ENCODE assay signal across 10 cellular contexts in genomic region chr9:121692606-121693505, GRCh38. TPM values are rescaled to one million over a fixed set of nuclear protein-coding genes. Genes with fewer than 3 reads are reported as not detected.
DNase-seq lines count a peak whose midpoint lies in the region; ATAC-seq, FAIRE-seq and TF ChIP-seq lines count a peak whose summit lies in the region.
"Had no signal": no experiment of that assay in that cellular context is flagged by ENCODE, and none has a peak within 500 bp of the region (broad histone marks: within the 10 kb centered on the region; RNA-seq: fewer than 3 reads in every experiment).

No MANE protein-coding gene starts in this region.

- ATAC-seq in HG03025 (IDR thresholded peaks at IDR 0.05; ENCODE audit: low FRiP score, unreplicated experiment): no peak

- no peak overlapping the region for H2AK5ac ChIP-seq in H1 (ENCODE audit: low read depth, low read length)

- no peaks in the 10 kb centered on the region for H3K9me3 ChIP-seq in H1 (ENCODE audit: insufficient read depth in 2 of 2, low read depth in 1 of 2, low read length in 1 of 2)

- no peak overlapping the region for H4K8ac ChIP-seq in H1 (ENCODE audit: extremely low read depth, insufficient read depth, low read length)

- no peak overlapping the region for H2BK120ac ChIP-seq in H1 (replicated peaks; ENCODE audit: low read depth, low read length)

- no peak overlapping the region for H2AFZ ChIP-seq in H1 (ENCODE audit: low read length)

- peaks cover 23 to 41% of the 10 kb centered on the region in 2 experiments for H4K20me1 ChIP-seq in H1 (replicated peaks in 1 of 2; ENCODE audit: control insufficient read depth in 1 of 2, insufficient read depth in 2 of 2, low read length in 2 of 2)

- no peaks in the 10 kb centered on the region; a peak in 1 of 8 replicates for H3K36me3 ChIP-seq in H1 (ENCODE audit: control insufficient read depth in 2 of 4, insufficient read depth in 4 of 4, low read length in 3 of 4)

- H3K4me2 ChIP-seq in H1 (ENCODE audit: insufficient read depth in 1 of 2, low read depth in 2 of 2, low read length in 2 of 2): no peak overlapping the region

- no peak overlapping the region for H2BK20ac ChIP-seq in H1 (ENCODE audit: low read length)

- H2BK12ac ChIP-seq in H1 (ENCODE audit: low read depth, low read length): no peak overlapping the region

- TF ChIP-seq EP300 in H1 (IDR thresholded peaks at IDR 0.05; ENCODE audit: borderline replicate concordance in 1 of 2, low read depth in 2 of 2, low read length in 2 of 2): no peak

- H2BK15ac ChIP-seq in H1 (ENCODE audit: low read length): no peak overlapping the region

- peaks cover 12 to 19% (median 14%) of the 10 kb centered on the region in 3 donors for H3K27me3 Mint-ChIP-seq in immature natural killer cell (ENCODE audit: low read depth in 3 of 3)

- H3K79me1 ChIP-seq in H1 (ENCODE audit: low read depth, low read length): peaks cover 9% of the 10 kb centered on the region

- CTCF ChIA-PET in H1 (lab: Charles Lee; ENCODE audit: partially characterized antibody): interaction anchor here (0.6 to 34.8 kb wide), 15 partner anchors 8 to 293 kb away, joined by 3 to 670 read pairs (median 5); no protein-coding TSS in a partner anchor

- H2BK5ac ChIP-seq in H1 (ENCODE audit: low read depth, low read length): no peak overlapping the region

- DNase-seq in AG10803 (ENCODE audit: low read depth) (peak; percentile 60), NAMALWA (ENCODE audit: low spot score) (peak; percentile 26), H1 (ENCODE audit: low read depth in 1 of 2, low spot score in 2 of 2) (no peak), mucosa of gallbladder (ENCODE audit: low spot score) (peak; percentile 32), NCI-H510A treated with DMSO at 0.1 percent for 48 hours (lab: John Stamatoyannopoulos, UW) (no peak), immature natural killer cell (no peak)
- no peak for DNase-seq in NK-92 treated with Interleukin-12 subunit alpha and Interleukin-12 subunit beta, amount 100 ng/mL, for 24 hours (lab: John Stamatoyannopoulos, UW)

- H3K4me1 ChIP-seq in H1 (replicated peaks in 1 of 4; ENCODE audit: control insufficient read depth in 3 of 4, insufficient read depth in 4 of 4, low read length in 3 of 4): peaks cover 2 to 8% (median 5%) of the 10 kb centered on the region in 4 experiments; a peak in 6 of 7 replicates

- no peak overlapping the region for H3K27ac ChIP-seq in H1 (ENCODE audit: low read depth, low read length)

- no peak for TF ChIP-seq RAD21 in H1 (IDR thresholded peaks at IDR 0.05 in 1 of 2, conservative IDR thresholded peaks at IDR 0.05 in 1 of 2; ENCODE audit: low read depth in 2 of 2, low read length in 2 of 2)

- H3K56ac ChIP-seq in H1 (replicated peaks; ENCODE audit: insufficient read length, low read depth, low read length): no peak overlapping the region

- H3K27me3 ChIP-seq in H1 (replicated peaks in 1 of 4; ENCODE audit: control insufficient read depth in 3 of 4, extremely low read depth in 1 of 4, insufficient read depth in 3 of 4, low read length in 3 of 4): no peaks in the 10 kb centered on the region; a peak in 3 of 7 replicates

- no peaks in the 10 kb centered on the region for H3K23me2 ChIP-seq in H1 (ENCODE audit: low read depth, low read length)

- no peak overlapping the region for H3K18ac ChIP-seq in H1 (ENCODE audit: extremely low read depth, low read length)

- H3K9me3 Mint-ChIP-seq in immature natural killer cell: no peaks in the 10 kb centered on the region
- H3K9me3 Mint-ChIP-seq: dendritic cell treated with granulocyte-macrophage colony-stimulating factor and Interleukin-4, amounts not matched to agents 40 ng/mL and 50 ng/mL, for 4 days had no signal

- H3K9ac ChIP-seq in H1 (replicated peaks in 1 of 4; ENCODE audit: extremely low read depth in 1 of 4, low read depth in 3 of 4, low read length in 3 of 4): no peak overlapping the region

- H4K91ac ChIP-seq in H1 (replicated peaks; ENCODE audit: insufficient read length, low read length): no peak overlapping the region

- H4K5ac ChIP-seq in H1 (ENCODE audit: insufficient read length, low read depth, low read length): no peak overlapping the region

- H3K4me3 Mint-ChIP-seq in immature natural killer cell: no peak overlapping the region
- H3K4me3 Mint-ChIP-seq: dendritic cell treated with granulocyte-macrophage colony-stimulating factor and Interleukin-4, amounts not matched to agents 40 ng/mL and 50 ng/mL, for 4 days had no signal

- H3K23ac ChIP-seq in H1 (ENCODE audit: insufficient read length): no peak overlapping the region

- no peaks in the 10 kb centered on the region; a peak in 1 of 4 replicates for H3K79me2 ChIP-seq in H1 (ENCODE audit: control insufficient read depth in 1 of 2, insufficient read depth in 2 of 2, low read length in 2 of 2)

- TF ChIP-seq POLR2A in H1 (IDR thresholded peaks at IDR 0.05; ENCODE audit: control extremely low read depth in 1 of 2, low read depth in 2 of 2, low read length in 2 of 2): no peak

- FAIRE-seq in H1 (lab: Jason Lieb, UNC): no peak
- FAIRE-seq: TTC549 had no signal

- POLR2A ChIA-PET in H1 (lab: Charles Lee; ENCODE audit: partially characterized antibody): interaction anchor here (0.9 kb wide), 1 partner anchor 22 kb away, joined by 3 read pairs; no protein-coding TSS in a partner anchor

- peaks cover 6 to 9% of the 10 kb centered on the region in 2 donors for H3K4me1 Mint-ChIP-seq in immature natural killer cell

- H3K4ac ChIP-seq in H1 (replicated peaks; ENCODE audit: insufficient read length, low read depth, low read length): no peak overlapping the region

- no peaks in the 10 kb centered on the region for H3K36me3 Mint-ChIP-seq in immature natural killer cell

- TF ChIP-seq CTCF in AG10803 (conservative IDR thresholded peaks at IDR 0.05; ENCODE audit: low read length): no peak
- TF ChIP-seq CTCF in H1 (IDR thresholded peaks at IDR 0.05; ENCODE audit: control extremely low read depth in 1 of 3, insufficient read depth in 1 of 3, low read depth in 1 of 3, low read length in 3 of 3): no peak

- no peak overlapping the region for H3K14ac ChIP-seq in H1 (ENCODE audit: insufficient read length)

- no peak overlapping the region for H3K27ac Mint-ChIP-seq in immature natural killer cell
- H3K27ac Mint-ChIP-seq: dendritic cell treated with granulocyte-macrophage colony-stimulating factor and Interleukin-4, amounts not matched to agents 40 ng/mL and 50 ng/mL, for 4 days had no signal

- WGBS in H1 (ENCODE audit: extremely low coverage in 1 of 2, insufficient coverage in 1 of 2, insufficient read length in 1 of 2, insufficient replicate concordance in 2 of 2, low coverage in 1 of 2, low lambda C conversion rate in 2 of 2, missing lambda C conversion rate in 1 of 2), 2 experiments: 81% methylated on average over 11 of the region's 16 CpGs; no CpG with 5 or more reads in 1 of the 2 experiments

- H3K4me3 ChIP-seq in AG10803 (ENCODE audit: low read length) (no peak overlapping the region), H1 (ENCODE audit: extremely low read depth in 1 of 4, insufficient read depth in 2 of 4, low read depth in 3 of 4, low read length in 4 of 4) (no peak overlapping the region)

TF ChIP-seq in H1, 55 proteins besides CTCF, POLR2A, EP300 and RAD21 (continues in another document):
- TF ChIP-seq CREB1 (IDR thresholded peaks at IDR 0.05): no peak
- 0 out of 2 replicates have a peak, but pooled peaks have one; percentile 60 for TF ChIP-seq TCF12 (IDR thresholded peaks at IDR 0.05; ENCODE audit: low read depth, low read length)
- no peak for TF ChIP-seq TAF7 (optimal IDR thresholded peaks at IDR 0.05; ENCODE audit: borderline replicate concordance, low read depth, low read length)
- no peak for TF ChIP-seq RBBP5 (IDR thresholded peaks at IDR 0.05; ENCODE audit: borderline replicate concordance, low read depth, low read length)
- TF ChIP-seq CHD2 (IDR thresholded peaks at IDR 0.05; ENCODE audit: low read length): no peak

RNA-seq across cellular contexts. Expression of gene DAB2IP, which starts 41.4 kb away (rescaled TPM):
- total RNA-seq in H1 (2021; fragmentation: NEBNext Ultra II Directional; extraction: Animal tissue kit (Norgen Biotek cat#: 25700)): 39.5 and 41.4 TPM in 2 replicates
- polyA plus RNA-seq in H1 (2011; rRNA removed): 19.7 and 28.0 TPM in 2 replicates
- polyA plus RNA-seq in H1 (2011; cell fraction: cytosol; rRNA removed): 23.7 TPM
- 50.0 TPM for polyA plus RNA-seq in H1 (2011; cell fraction: nucleus; rRNA removed)
- polyA plus RNA-seq in H1 (2012, experiment 1 of 2): 23.2 to 24.5 TPM (median 23.7 TPM) in 4 replicates
- polyA plus RNA-seq in H1 (2012, experiment 2 of 2): 20.4 TPM
- 15.8 TPM for polyA plus RNA-seq in H1 (2013, experiment 1 of 2)
- 15.8 TPM for polyA plus RNA-seq in H1 (2013, experiment 2 of 2)
- 38.5 and 60.7 TPM in 2 replicates for polyA minus RNA-seq in H1 (2011; rRNA and poly(A)+ RNA removed)
- polyA minus RNA-seq in H1 (2011; cell fraction: cytosol; rRNA and poly(A)+ RNA removed): 25.3 TPM
- 30.7 TPM for polyA minus RNA-seq in H1 (2011; cell fraction: nucleus; rRNA and poly(A)+ RNA removed)
- total RNA-seq in mucosa of gallbladder: 114 TPM
- polyA plus RNA-seq in immature natural killer cell: 1 to 10 TPM in 1 of 3 donors, under 1 TPM in 1, not detected in 1; 0.06 to 1.1 TPM

Comparison
In these comparisons a context has a peak if more than half of its experiments do, and no peak if none do; other contexts are left out.
1. DNase-seq: peak in AG10803 (single experiment), NAMALWA (single experiment) and mucosa of gallbladder (single experiment); none in H1 (0 of 2), NCI-H510A treated with DMSO at 0.1 percent for 48 hours (single experiment), immature natural killer cell (0 of 3) and NK-92 treated with Interleukin-12 subunit alpha and Interleukin-12 subunit beta, amount 100 ng/mL, for 24 hours (single experiment).